Comparison of ENCODE assay signal across 1 cellular context in genomic region chr5:5220896-5221295, GRCh38.
TF ChIP-seq lines count a peak whose summit lies in the region.

No MANE protein-coding gene starts in this region.

TF ChIP-seq in H1, 55 proteins besides CTCF, POLR2A, EP300 and RAD21 (continued from another document):
- no peak for TF ChIP-seq CHD7 (IDR thresholded peaks at IDR 0.05; ENCODE audit: insufficient replicate concordance, low read length)
- no peak for TF ChIP-seq TAF7 (optimal IDR thresholded peaks at IDR 0.05; ENCODE audit: borderline replicate concordance, low read depth, low read length)
- TF ChIP-seq TAF1 (IDR thresholded peaks at IDR 0.05; ENCODE audit: low read depth, low read length), result no peak
- TF ChIP-seq SAP30 (IDR thresholded peaks at IDR 0.05; ENCODE audit: insufficient read depth, insufficient replicate concordance, low read length), result no peak
- no peak for TF ChIP-seq SUZ12 (IDR thresholded peaks at IDR 0.05; ENCODE audit: low read length)
- no peak for TF ChIP-seq KDM1A (IDR thresholded peaks at IDR 0.05; ENCODE audit: borderline replicate concordance, low read length)
- TF ChIP-seq POU5F1 (IDR thresholded peaks at IDR 0.05; ENCODE audit: low read depth, low read length), result no peak
- no peak for TF ChIP-seq SIRT6 (IDR thresholded peaks at IDR 0.05; ENCODE audit: low read length)
- no peak for TF ChIP-seq NRF1 (IDR thresholded peaks at IDR 0.05; ENCODE audit: low read depth, low read length)
TF ChIP-seq in H1: peak in this region for 0.
